In the genomic region with DNA sequence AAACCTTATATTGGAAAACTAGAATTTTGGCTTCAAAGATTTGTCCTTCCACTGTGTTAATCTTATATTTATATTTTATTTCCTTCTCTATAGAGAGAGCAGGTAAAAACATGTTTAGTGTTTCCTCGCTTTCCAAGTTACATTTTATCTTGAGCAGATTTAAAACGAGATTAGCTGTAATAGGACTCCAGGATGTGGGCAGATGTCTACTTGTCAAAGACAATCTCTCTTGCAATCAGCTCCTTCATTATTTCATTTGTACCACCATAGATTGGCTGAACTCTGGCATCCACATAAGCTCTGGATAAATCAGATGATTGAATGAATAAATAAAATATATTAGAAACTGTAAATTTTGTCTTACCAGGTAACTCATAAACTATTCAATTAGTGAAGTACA, we compare ENCODE assay signal across 18 cellular contexts. TPM values are rescaled to one million over a fixed set of nuclear protein-coding genes. Genes with fewer than 3 reads are reported as not detected.
A peak's percentile ranks its signal among the peaks of the same experiment; 100 is the strongest.
DNase-seq lines count a peak whose midpoint lies in the region; ATAC-seq, FAIRE-seq and TF ChIP-seq lines count a peak whose summit lies in the region.
"Had no signal": no experiment of that assay in that cellular context is flagged by ENCODE, and none has a peak within 500 bp of the region (broad histone marks: within the 10 kb centered on the region; RNA-seq: fewer than 3 reads in every experiment).

No MANE protein-coding gene starts in this region.

- H3K4me1 Mint-ChIP-seq in MCF 10A (ENCODE audit: insufficient read depth, unreplicated experiment), result no peaks in the 10 kb centered on the region
- H3K4me1 Mint-ChIP-seq: H9 had no signal

- ATAC-seq in GM19023 (IDR thresholded peaks at IDR 0.05; ENCODE audit: unreplicated experiment), result no peak
- ATAC-seq: Panc1 had no signal

- TF ChIP-seq CTCF in mammary epithelial cell (conservative IDR thresholded peaks at IDR 0.05 in 1 of 2, IDR thresholded peaks at IDR 0.05 in 1 of 2; ENCODE audit: extremely low read depth in 1 of 2, insufficient read depth in 1 of 2, low read depth in 1 of 2, low read length in 2 of 2) (no peak), MCF 10A (IDR thresholded peaks at IDR 0.05; ENCODE audit: unreplicated experiment) (no peak), bronchial epithelial cell (IDR thresholded peaks at IDR 0.05; ENCODE audit: insufficient read depth, low read length, severe bottlenecking) (no peak), adrenal gland (IDR thresholded peaks at IDR 0.05) (no peak)

- H4K20me1 ChIP-seq in mammary epithelial cell (ENCODE audit: insufficient read depth, low read length), result no peaks in the 10 kb centered on the region

- H3K4me1 ChIP-seq in mammary epithelial cell (ENCODE audit: insufficient read depth, low read length) (peaks cover 9% of the 10 kb centered on the region), adrenal gland (replicated peaks in 1 of 2) (no peaks in the 10 kb centered on the region)

- CTCF ChIA-PET in mammary epithelial cell (lab: Charles Lee; ENCODE audit: low non-redundant PET), result interaction anchor here (0.6 to 0.7 kb wide), 2 partner anchors 18 to 820 kb away, joined by 3 to 4 read pairs; a partner anchor contains a TSS
- CTCF ChIA-PET in MCF 10A (lab: Yijun Ruan, JAX), result interaction anchor here (0.5 to 1.0 kb wide), 4 partner anchors 16 to 366 kb away, joined by 3 to 4 read pairs (median 4); no protein-coding TSS in a partner anchor

- in situ Hi-C loops in mammary epithelial cell (cut with MboI; ENCODE audit: low sequenced_read_pairs in 2 of 2), result no loop called here

- POLR2A ChIA-PET in MCF 10A (lab: Yijun Ruan, JAX), result interaction anchor here (0.6 to 2.7 kb wide), 4 partner anchors 13 to 656 kb away, joined by 3 to 17 read pairs (median 4); a partner anchor contains a TSS

- DNase-seq in mammary epithelial cell (peak; percentile 44), MCF 10A (ENCODE audit: unreplicated experiment) (no peak), NCI-H82 treated with DMSO at 0.1 percent for 48 hours (lab: John Stamatoyannopoulos, UW; ENCODE audit: unreplicated experiment) (peak; percentile 83), bronchial epithelial cell (ENCODE audit: low read depth) (peak; percentile 55), adrenal gland (no peak), SKM-1 treated with dmso at 0.1 percent for 144 hours (lab: John Stamatoyannopoulos, UW; ENCODE audit: unreplicated experiment) (no peak), globus pallidus (ENCODE audit: low spot score) (no peak)
- DNase-seq: AML-193; CD4-positive, alpha-beta T cell; H9; Karpas-422; NCI-H1417 treated with DMSO at 0.1 percent for 48 hours; NCI-H2029; NCI-H748 treated with DMSO at 0.1 percent for 48 hours; Right ventricle myocardium superior had no signal

- no peak overlapping the region for H3K27ac Mint-ChIP-seq in MCF 10A (ENCODE audit: low read depth, unreplicated experiment)
- H3K27ac Mint-ChIP-seq: CD4-positive, alpha-beta T cell; H9 had no signal

- H3K4me3 ChIP-seq in mammary epithelial cell (replicated peaks in 1 of 3; ENCODE audit: insufficient read depth in 1 of 3, low read depth in 2 of 3, low read length in 3 of 3) (no peak overlapping the region), bronchial epithelial cell (ENCODE audit: low read depth, low read length) (no peak overlapping the region), adrenal gland (no peak overlapping the region)

- H3K9me3 ChIP-seq in mammary epithelial cell (replicated peaks; ENCODE audit: insufficient read depth, low read length) (no peaks in the 10 kb centered on the region), adrenal gland (replicated peaks in 1 of 3) (no peaks in the 10 kb centered on the region)

- TF ChIP-seq POLR2A in adrenal gland (IDR thresholded peaks at IDR 0.05), result no peak

- 6% methylated on average over 2 of the region's 2 CpGs for WGBS in mammary epithelial cell (ENCODE audit: low coverage, missing lambda C conversion rate)
- WGBS in adrenal gland, 4 donors, result 55 to 69% (median 60%) methylated on average over 2 of the region's 2 CpGs

- no TSS peak for BruUV-seq in mammary epithelial cell (replicated peaks; lab: Mats Ljungman, UMichigan)
- no TSS peak for BruUV-seq in MCF 10A (replicated peaks; lab: Mats Ljungman, UMichigan)

- intact Hi-C loops in mammary epithelial cell (cut with micrococcal nuclease) (no loop called here), MCF 10A (cut with micrococcal nuclease) (no loop called here), adrenal gland (cut with DNase I) (no loop called here)

- H3K27me3 ChIP-seq in mammary epithelial cell (ENCODE audit: insufficient read depth, low read length) (no peaks in the 10 kb centered on the region), bronchial epithelial cell (ENCODE audit: control insufficient read depth, insufficient read depth, low read length) (no peaks in the 10 kb centered on the region), adrenal gland (no peaks in the 10 kb centered on the region)

- H3K27me3 Mint-ChIP-seq in MCF 10A (ENCODE audit: insufficient read depth, unreplicated experiment), result no peaks in the 10 kb centered on the region
- H3K27me3 Mint-ChIP-seq: CD4-positive, alpha-beta T cell had no signal

- H3K9me3 Mint-ChIP-seq in MCF 10A (ENCODE audit: unreplicated experiment), result peaks cover 22% of the 10 kb centered on the region

- H2AFZ ChIP-seq in mammary epithelial cell (ENCODE audit: low read depth, low read length), result no peak overlapping the region

- H3K4me2 ChIP-seq in mammary epithelial cell (ENCODE audit: insufficient read depth, low read depth, low read length), result peak overlapping the region; percentile 54

- H3K36me3 ChIP-seq in mammary epithelial cell (ENCODE audit: insufficient read depth, low read length) (no peaks in the 10 kb centered on the region), bronchial epithelial cell (ENCODE audit: control insufficient read depth, insufficient read depth, low read length) (no peaks in the 10 kb centered on the region), adrenal gland (replicated peaks in 1 of 2) (no peaks in the 10 kb centered on the region)

- dilution Hi-C loops in mammary epithelial cell (cut with HindIII; ENCODE audit: low sequenced_read_pairs), result no loop called here

- no peak overlapping the region for H3K4me3 Mint-ChIP-seq in MCF 10A (ENCODE audit: unreplicated experiment)
- H3K4me3 Mint-ChIP-seq: CD4-positive, alpha-beta T cell; H9 had no signal

- H3K9ac ChIP-seq in mammary epithelial cell (ENCODE audit: insufficient read depth, low read length), result no peak overlapping the region

- H3K36me3 Mint-ChIP-seq in MCF 10A (ENCODE audit: insufficient read depth, unreplicated experiment), result no peaks in the 10 kb centered on the region

- H3K79me2 ChIP-seq in mammary epithelial cell (ENCODE audit: insufficient read depth, low read length), result no peaks in the 10 kb centered on the region

- H3K27ac ChIP-seq in mammary epithelial cell (ENCODE audit: insufficient read depth, low read depth, low read length) (no peak overlapping the region), adrenal gland (no peak overlapping the region)

- FAIRE-seq in bronchial epithelial cell (lab: Jason Lieb, UNC), result no peak

RNA-seq across cellular contexts. Expression of a gene that starts 17.5 kb away (rescaled TPM):
- total RNA-seq in mammary epithelial cell, result 10 to 100 TPM in 1 of 2 donors, 1 to 10 TPM in 1; 6.1 to 12.2 TPM
- polyA plus RNA-seq in mammary epithelial cell, result 1.6 TPM
- 15.8 TPM for polyA minus RNA-seq in mammary epithelial cell
- total RNA-seq in MCF 10A (2022), result 7.4 and 9.8 TPM in 2 replicates
- 8.7 and 10.2 TPM in 2 replicates for total RNA-seq in bronchial epithelial cell
- total RNA-seq in adrenal gland, result 10 to 100 TPM in 7 of 8 donors, 1 to 10 TPM in 1; 8.5 to 29.2 (median 20.1) TPM
- 10 to 100 TPM in 1 of 3 donors, 1 to 10 TPM in 2; 5.4 to 10.7 (median 9.2) TPM for polyA plus RNA-seq in adrenal gland

RNA-seq across cellular contexts. Expression of a gene that starts 36.5 kb away (rescaled TPM):
- total RNA-seq in mammary epithelial cell (under 1 TPM in 1 of 2 donors, not detected in 1; 0.50 TPM), MCF 10A (2022) (not detected in 2 replicates), bronchial epithelial cell (0.26 and 0.38 TPM in 2 replicates), adrenal gland (1 to 10 TPM in 4 of 8 donors, under 1 TPM in 4; 0.06 to 2.9 (median 0.98) TPM)
- polyA plus RNA-seq in mammary epithelial cell (0.03 TPM), adrenal gland (1 to 10 TPM in 2 of 3 donors, under 1 TPM in 1; 0.64 to 5.4 (median 2.3) TPM)
- not detected for polyA minus RNA-seq in mammary epithelial cell
- total RNA-seq: A673; CD4-positive, alpha-beta T cell had no signal

Comparison
In these comparisons a context has a peak if more than half of its experiments do, and no peak if none do; other contexts are left out.
1. DNase-seq: peak in mammary epithelial cell (single experiment), NCI-H82 treated with DMSO at 0.1 percent for 48 hours (single experiment) and bronchial epithelial cell (single experiment); none in MCF 10A (single experiment), adrenal gland (0 of 7), SKM-1 treated with dmso at 0.1 percent for 144 hours (single experiment) and globus pallidus (single experiment).